ENCODE assay signal across 16 cellular contexts in the genomic region with DNA sequence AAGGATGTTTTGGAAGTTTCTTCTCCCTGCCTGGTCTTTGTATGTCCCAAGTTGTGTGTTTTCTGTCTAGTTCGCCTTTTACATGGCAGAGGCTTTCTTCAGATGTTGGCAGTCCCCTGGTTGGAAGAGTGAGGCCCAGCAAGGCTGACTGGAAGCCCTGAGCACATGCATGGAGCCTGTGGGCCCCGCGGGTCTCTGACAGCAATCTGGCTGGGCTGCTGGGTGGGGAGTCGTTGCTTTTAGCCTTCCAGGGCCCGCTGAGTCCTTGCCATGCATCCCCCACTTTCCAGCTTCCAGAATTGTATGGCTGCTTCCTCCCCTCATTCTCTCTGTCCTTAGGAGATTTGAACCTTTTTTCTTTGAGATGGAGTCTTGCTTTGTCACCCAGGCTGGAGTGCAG.
"Had no signal": no experiment of that assay in that cellular context is flagged by ENCODE, and none has a peak within 500 bp of the region (broad histone marks: within the 10 kb centered on the region; RNA-seq: fewer than 3 reads in every experiment).

No MANE protein-coding gene starts in this region.

- H3K4me3 ChIP-seq: left lung, lung, stomach, thoracic aorta had no signal

- H3K4me3 Mint-ChIP-seq: naive thymus-derived CD4-positive, alpha-beta T cell; nephron progenitor cell had no signal

- ATAC-seq: esophagus mucosa; left lung; naive thymus-derived CD4-positive, alpha-beta T cell had no signal

- H3K27ac Mint-ChIP-seq: naive thymus-derived CD4-positive, alpha-beta T cell; nephron progenitor cell had no signal

- H2AFZ ChIP-seq: parathyroid adenoma had no signal

- H3K27me3 ChIP-seq: left lung, stomach had no signal

- H3K27me3 Mint-ChIP-seq: naive thymus-derived CD4-positive, alpha-beta T cell had no signal

- DNase-seq: effector memory CD4-positive, alpha-beta T cell; glutamatergic neuron; mesendoderm; naive thymus-derived CD4-positive, alpha-beta T cell; nephron progenitor cell; small intestine; stimulated activated CD4-positive, alpha-beta T cell treated with anti-CD3 and anti-CD28 coated beads, Interleukin-12 subunit alpha, Interleukin-12 subunit beta, amount 100 ng/mL, for 4 hours; stimulated activated naive CD4-positive, alpha-beta T cell; substantia nigra; trophoblast cell had no signal

- H3K27ac ChIP-seq: left lung, parathyroid adenoma, stomach, thoracic aorta had no signal

- H3K36me3 ChIP-seq: thoracic aorta had no signal

- H3K9me3 ChIP-seq: left lung, thoracic aorta had no signal
